1 cellular context compared by ENCODE assay signal in genomic region chr5:181191526-181192336, GRCh38.
A peak's percentile ranks its signal among the peaks of the same experiment; 100 is the strongest.
TF ChIP-seq lines count a peak whose summit lies in the region.

No MANE protein-coding gene starts in this region.

TF ChIP-seq in SK-N-SH, 30 proteins besides CTCF, POLR2A, EP300 and RAD21 (continued from another document):
- TF ChIP-seq, protein P1, sequence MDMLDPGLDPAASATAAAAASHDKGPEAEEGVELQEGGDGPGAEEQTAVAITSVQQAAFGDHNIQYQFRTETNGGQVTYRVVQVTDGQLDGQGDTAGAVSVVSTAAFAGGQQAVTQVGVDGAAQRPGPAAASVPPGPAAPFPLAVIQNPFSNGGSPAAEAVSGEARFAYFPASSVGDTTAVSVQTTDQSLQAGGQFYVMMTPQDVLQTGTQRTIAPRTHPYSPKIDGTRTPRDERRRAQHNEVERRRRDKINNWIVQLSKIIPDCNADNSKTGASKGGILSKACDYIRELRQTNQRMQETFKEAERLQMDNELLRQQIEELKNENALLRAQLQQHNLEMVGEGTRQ (IDR thresholded peaks at IDR 0.05; ENCODE audit: borderline replicate concordance, low read depth, low read length) = no peak
- TF ChIP-seq GABPA (IDR thresholded peaks at IDR 0.05; ENCODE audit: low read depth) (peak; percentile 42; the same call in 1 of the 2 replicates), SIN3A (IDR thresholded peaks at IDR 0.05; ENCODE audit: borderline replicate concordance, low read depth, low read length) (peak; percentile 84; the same call in 1 of the 2 replicates), NFIC (IDR thresholded peaks at IDR 0.05; ENCODE audit: borderline replicate concordance) (no peak), FOXJ3 (CRISPR knock-in tag; IDR thresholded peaks at IDR 0.05) (no peak), MEF2A (IDR thresholded peaks at IDR 0.05; ENCODE audit: borderline replicate concordance, low read depth) (no peak), POLR2AphosphoS5 (IDR thresholded peaks at IDR 0.05; ENCODE audit: low read depth, low read length) (peak; percentile 80), JUND (IDR thresholded peaks at IDR 0.05) (no peak), YY1 (IDR thresholded peaks at IDR 0.05; ENCODE audit: low read depth) (peak; percentile 89), EZH2phosphoT487 (IDR thresholded peaks at IDR 0.05; ENCODE audit: borderline replicate concordance, low read depth) (no peak), MXI1 (IDR thresholded peaks at IDR 0.05; ENCODE audit: low read depth, low read length) (no peak; the same call in 1 of the 2 replicates), ELF1 (IDR thresholded peaks at IDR 0.05) (peak; percentile 84), RXRA (IDR thresholded peaks at IDR 0.05; ENCODE audit: borderline replicate concordance, low read depth) (no peak; the same call in 1 of the 2 replicates), SMC3 (IDR thresholded peaks at IDR 0.05; ENCODE audit: low read depth, low read length) (no peak), RCOR1 (IDR thresholded peaks at IDR 0.05; ENCODE audit: low read length) (peak; percentile 67), IRF3 (IDR thresholded peaks at IDR 0.05; ENCODE audit: low read depth, low read length) (no peak), RFX5 (IDR thresholded peaks at IDR 0.05; ENCODE audit: low read length) (no peak), TCF12 (IDR thresholded peaks at IDR 0.05) (no peak), FOSL2 (IDR thresholded peaks at IDR 0.05; ENCODE audit: borderline replicate concordance, low read depth) (peak; percentile 74; the same call in 1 of the 2 replicates), NRF1 (IDR thresholded peaks at IDR 0.05; ENCODE audit: low read depth, low read length) (peak; percentile 73; the same call in 1 of the 2 replicates)
- TF ChIP-seq, protein P2, sequence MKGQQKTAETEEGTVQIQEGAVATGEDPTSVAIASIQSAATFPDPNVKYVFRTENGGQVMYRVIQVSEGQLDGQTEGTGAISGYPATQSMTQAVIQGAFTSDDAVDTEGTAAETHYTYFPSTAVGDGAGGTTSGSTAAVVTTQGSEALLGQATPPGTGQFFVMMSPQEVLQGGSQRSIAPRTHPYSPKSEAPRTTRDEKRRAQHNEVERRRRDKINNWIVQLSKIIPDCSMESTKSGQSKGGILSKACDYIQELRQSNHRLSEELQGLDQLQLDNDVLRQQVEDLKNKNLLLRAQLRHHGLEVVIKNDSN (IDR thresholded peaks at IDR 0.05; ENCODE audit: borderline replicate concordance, low read depth) = no peak
- TF ChIP-seq, protein P3, sequence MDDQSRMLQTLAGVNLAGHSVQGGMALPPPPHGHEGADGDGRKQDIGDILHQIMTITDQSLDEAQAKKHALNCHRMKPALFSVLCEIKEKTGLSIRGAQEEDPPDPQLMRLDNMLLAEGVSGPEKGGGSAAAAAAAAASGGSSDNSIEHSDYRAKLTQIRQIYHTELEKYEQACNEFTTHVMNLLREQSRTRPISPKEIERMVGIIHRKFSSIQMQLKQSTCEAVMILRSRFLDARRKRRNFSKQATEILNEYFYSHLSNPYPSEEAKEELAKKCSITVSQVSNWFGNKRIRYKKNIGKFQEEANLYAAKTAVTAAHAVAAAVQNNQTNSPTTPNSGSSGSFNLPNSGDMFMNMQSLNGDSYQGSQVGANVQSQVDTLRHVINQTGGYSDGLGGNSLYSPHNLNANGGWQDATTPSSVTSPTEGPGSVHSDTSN (IDR thresholded peaks at IDR 0.05) = no peak
- TF ChIP-seq, protein P4, sequence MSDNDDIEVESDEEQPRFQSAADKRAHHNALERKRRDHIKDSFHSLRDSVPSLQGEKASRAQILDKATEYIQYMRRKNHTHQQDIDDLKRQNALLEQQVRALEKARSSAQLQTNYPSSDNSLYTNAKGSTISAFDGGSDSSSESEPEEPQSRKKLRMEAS (IDR thresholded peaks at IDR 0.05; ENCODE audit: low read depth) = peak; percentile 27; the same call in 1 of the 2 replicates
TF ChIP-seq in SK-N-SH: peak in this region for 12.
